ENCODE assay signal across 17 cellular contexts in the genomic region with DNA sequence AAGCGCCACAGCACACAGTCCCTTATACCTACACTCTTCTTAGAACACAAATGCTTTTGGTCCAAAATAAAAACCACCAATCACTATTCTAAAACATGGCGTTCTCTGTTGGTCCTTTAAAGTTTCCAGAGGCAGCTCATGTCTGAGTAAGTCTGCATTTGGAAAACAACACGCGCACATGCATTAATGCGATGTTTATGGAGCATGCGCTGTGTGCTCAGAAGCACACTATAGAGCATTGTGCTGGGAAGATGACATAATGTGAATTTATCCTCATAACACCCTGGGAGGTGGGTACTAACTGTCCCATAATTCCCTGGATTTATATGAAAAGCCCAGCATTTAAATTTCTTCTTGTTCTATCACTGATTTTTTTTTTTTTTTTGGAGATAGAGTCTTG. TPM values are rescaled to one million over a fixed set of nuclear protein-coding genes. Genes with fewer than 3 reads are reported as not detected.
DNase-seq lines count a peak whose midpoint lies in the region; ATAC-seq and TF ChIP-seq lines count a peak whose summit lies in the region.
"Had no signal": no experiment of that assay in that cellular context is flagged by ENCODE, and none has a peak within 500 bp of the region (broad histone marks: within the 10 kb centered on the region; RNA-seq: fewer than 3 reads in every experiment).

No MANE protein-coding gene starts in this region.

- no peak for ATAC-seq in stimulated activated naive B cell treated with anti-CD40 and anti-IgM and Interleukin-4, amounts not matched to agents 10 μg/mL and 1 μg/mL and 100 μg/mL, for 72 hours (replicated peaks)
- ATAC-seq: HepG2 had no signal

- DNase-seq in globus pallidus (ENCODE audit: low spot score) (peak; percentile 61), pons (ENCODE audit: low spot score) (peak; percentile 36), osteoblast (ENCODE audit: insufficient read length, low spot score, missing footprints) (no peak), SHP77 treated with DMSO at 0.1 percent for 48 hours (lab: John Stamatoyannopoulos, UW) (no peak)
- no peak for DNase-seq in activated T-cell treated with anti-CD3 and anti-CD28 coated beads, Interleukin-2, amount 50 U/mL, for 48 hours
- DNase-seq in stimulated activated naive B cell treated with anti-CD40 and anti-IgM and Interleukin-4, amounts not matched to agents 10 μg/mL and 1 μg/mL and 100 μg/mL, for 72 hours = no peak
- DNase-seq: BE2C; CD4-positive, alpha-beta memory T cell; DMS153; DMS79 treated with DMSO at 0.1 percent for 48 hours; EL; HCEC 1CT; HFFc6 had no signal

- no peak overlapping the region for H3K4me3 ChIP-seq in osteoblast (ENCODE audit: insufficient read depth, low read length)

- no peaks in the 10 kb centered on the region for H4K20me1 ChIP-seq in osteoblast (ENCODE audit: insufficient read depth, low read length)

- H3K27ac Mint-ChIP-seq in stimulated activated naive B cell treated with anti-CD40 and anti-IgM and Interleukin-4, amounts not matched to agents 10 μg/mL and 1 μg/mL and 100 μg/mL, for 72 hours = no peak overlapping the region
- H3K27ac Mint-ChIP-seq: CD4-positive, alpha-beta memory T cell; HFFc6 had no signal

- no peak overlapping the region for H3K4me2 ChIP-seq in osteoblast (ENCODE audit: insufficient read depth, low read length)

- H3K27ac ChIP-seq in angular gyrus (ENCODE audit: low read depth, low read length) (peak overlapping the region; percentile 53), osteoblast (ENCODE audit: low read depth, low read length) (no peak overlapping the region)
- H3K27ac ChIP-seq: C4-2B had no signal

- no peak for TF ChIP-seq CTCF in osteoblast (IDR thresholded peaks at IDR 0.05; ENCODE audit: extremely low read depth, low read depth, low read length)

- no peaks in the 10 kb centered on the region for H3K9me3 Mint-ChIP-seq in stimulated activated naive B cell treated with anti-CD40 and anti-IgM and Interleukin-4, amounts not matched to agents 10 μg/mL and 1 μg/mL and 100 μg/mL, for 72 hours

- no peak overlapping the region for H2AFZ ChIP-seq in osteoblast (ENCODE audit: low read length)

- H3K4me1 Mint-ChIP-seq in stimulated activated naive B cell treated with anti-CD40 and anti-IgM and Interleukin-4, amounts not matched to agents 10 μg/mL and 1 μg/mL and 100 μg/mL, for 72 hours = no peaks in the 10 kb centered on the region

- H3K4me3 Mint-ChIP-seq in stimulated activated naive B cell treated with anti-CD40 and anti-IgM and Interleukin-4, amounts not matched to agents 10 μg/mL and 1 μg/mL and 100 μg/mL, for 72 hours = no peak overlapping the region
- H3K4me3 Mint-ChIP-seq: CD4-positive, alpha-beta memory T cell; HFFc6 had no signal

- H3K27me3 Mint-ChIP-seq in stimulated activated naive B cell treated with anti-CD40 and anti-IgM and Interleukin-4, amounts not matched to agents 10 μg/mL and 1 μg/mL and 100 μg/mL, for 72 hours = no peaks in the 10 kb centered on the region
- H3K27me3 Mint-ChIP-seq: CD4-positive, alpha-beta memory T cell had no signal

- peaks cover 5% of the 10 kb centered on the region for H3K79me2 ChIP-seq in osteoblast (ENCODE audit: insufficient read depth, low read length)

- peaks cover 41 to 44% of the 10 kb centered on the region in 2 donors for H3K36me3 Mint-ChIP-seq in stimulated activated naive B cell treated with anti-CD40 and anti-IgM and Interleukin-4, amounts not matched to agents 10 μg/mL and 1 μg/mL and 100 μg/mL, for 72 hours

- H3K4me1 ChIP-seq in osteoblast (ENCODE audit: insufficient read depth, low read length) = no peaks in the 10 kb centered on the region
- H3K4me1 ChIP-seq: BE2C had no signal

- no peaks in the 10 kb centered on the region for H3K27me3 ChIP-seq in osteoblast (ENCODE audit: insufficient read depth, low read length)
- H3K27me3 ChIP-seq: BE2C had no signal

- H3K36me3 ChIP-seq in osteoblast (ENCODE audit: insufficient read depth, low read length) = peaks cover 13% of the 10 kb centered on the region

- H3K9me3 ChIP-seq in osteoblast (ENCODE audit: low read depth, low read length) = no peaks in the 10 kb centered on the region
- H3K9me3 ChIP-seq: BE2C had no signal

RNA-seq across cellular contexts. Expression of gene ZNF682, which starts 10.7 kb away (rescaled TPM):
- total RNA-seq in osteoblast = 2.2 and 5.9 TPM in 2 replicates
- total RNA-seq: HT1080 had no signal

RNA-seq across cellular contexts. Expression of gene ZNF90, which starts 49.2 kb away (rescaled TPM):
- 1.1 and 1.2 TPM in 2 replicates for total RNA-seq in osteoblast
- total RNA-seq: HT1080 had no signal

Comparison
In these comparisons a context has a peak if more than half of its experiments do, and no peak if none do; other contexts are left out.
1. DNase-seq: peak in globus pallidus (single experiment) and pons (single experiment); none in osteoblast (single experiment), activated T-cell treated with anti-CD3 and anti-CD28 coated beads, Interleukin-2, amount 50 U/mL, for 48 hours (0 of 2), SHP77 treated with DMSO at 0.1 percent for 48 hours (single experiment) and stimulated activated naive B cell treated with anti-CD40 and anti-IgM and Interleukin-4, amounts not matched to agents 10 μg/mL and 1 μg/mL and 100 μg/mL, for 72 hours (single experiment).